ENCODE assay signal across 8 cellular contexts in the genomic region with DNA sequence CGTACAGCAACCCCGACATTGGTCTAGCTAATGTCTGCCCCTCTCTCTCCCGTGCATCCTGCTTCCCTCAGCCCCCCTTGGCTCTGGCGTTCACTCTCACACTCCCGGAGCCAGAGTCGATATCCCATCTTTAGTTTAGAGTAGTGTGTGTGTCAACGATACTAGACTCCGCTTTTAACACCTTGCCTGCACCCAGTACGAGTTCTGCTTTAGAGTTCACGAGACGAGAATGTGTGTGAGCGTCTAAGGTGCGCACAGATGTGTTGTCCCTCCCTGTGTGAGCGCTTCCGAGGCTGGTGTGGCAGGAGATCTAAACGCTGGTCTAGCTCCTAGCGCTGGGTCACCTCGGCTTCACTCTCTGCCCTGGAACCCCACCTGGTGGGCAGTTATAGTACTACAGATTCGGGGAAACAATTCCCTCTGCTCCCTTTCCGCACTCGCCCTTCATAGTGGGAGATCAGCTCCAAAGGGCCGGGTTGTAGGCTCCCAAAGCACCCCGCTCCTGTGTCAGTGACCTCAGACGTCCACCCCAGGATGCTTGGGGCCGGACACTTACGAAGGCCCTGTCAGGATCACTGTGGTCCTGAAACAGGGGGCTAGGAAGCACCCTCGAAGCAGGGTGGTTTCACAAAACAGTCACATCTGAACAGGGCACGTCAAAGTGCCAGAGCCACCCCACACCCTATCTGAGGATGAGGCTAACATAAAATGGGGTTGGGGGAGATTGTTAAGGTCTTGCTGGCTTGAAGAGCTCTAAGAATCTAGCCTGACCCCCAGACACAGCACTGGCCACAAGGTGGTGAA. TPM values are rescaled to one million over a fixed set of nuclear protein-coding genes. Genes with fewer than 3 reads are reported as not detected.
A peak's percentile ranks its signal among the peaks of the same experiment; 100 is the strongest.
DNase-seq lines count a peak whose midpoint lies in the region; ATAC-seq lines count a peak whose summit lies in the region.

No MANE protein-coding gene starts in this region.

- peaks cover 32% of the 10 kb centered on the region for H3K4me1 Mint-ChIP-seq in activated CD4-positive, alpha-beta memory T cell treated with anti-CD3 and anti-CD28 coated beads, Interleukin-2, amount 10 ng/mL, durations not matched to agents 7 days and 5 days
- H3K4me1 Mint-ChIP-seq in memory B cell: peaks cover 30% of the 10 kb centered on the region

- peaks cover 23% of the 10 kb centered on the region for H3K4me1 ChIP-seq in effector memory CD4-positive, alpha-beta T cell (ENCODE audit: control insufficient read depth, insufficient read depth, low read length, poor library complexity, severe bottlenecking)

- peak; percentile 2 to 35 for DNase-seq in AML-193 (lab: John Stamatoyannopoulos, UW)
- peak; percentile 66 for DNase-seq in NCI-H774 (lab: John Stamatoyannopoulos, UW)
- peak; percentile 60 for DNase-seq in activated CD4-positive, alpha-beta memory T cell treated with anti-CD3 and anti-CD28 coated beads, Interleukin-2, amount 10 ng/mL, durations not matched to agents 7 days and 5 days
- peak in 1 of 3 donors; percentile 22 for DNase-seq in effector memory CD4-positive, alpha-beta T cell
- peak; percentile 59 to 70 for DNase-seq in memory B cell (ENCODE audit: low spot score in 2 of 2)
- DNase-seq in stimulated activated CD8-positive, alpha-beta memory T cell treated with anti-CD3 and anti-CD28 coated beads, Interleukin-15, amount 100 ng/mL, for 1 hour (ENCODE audit: low read depth): peak; percentile 37

- peak overlapping the region; percentile 42 for H3K4me3 ChIP-seq in effector memory CD4-positive, alpha-beta T cell (ENCODE audit: insufficient read depth, low read depth, low read length, poor library complexity, severe bottlenecking)

- peak overlapping the region; percentile 49 for H3K27ac Mint-ChIP-seq in activated CD4-positive, alpha-beta memory T cell treated with anti-CD3 and anti-CD28 coated beads, Interleukin-2, amount 10 ng/mL, durations not matched to agents 7 days and 5 days
- peak overlapping the region; percentile 29 for H3K27ac Mint-ChIP-seq in memory B cell

- H3K9me3 Mint-ChIP-seq in activated CD4-positive, alpha-beta memory T cell treated with anti-CD3 and anti-CD28 coated beads, Interleukin-2, amount 10 ng/mL, durations not matched to agents 7 days and 5 days: no peaks in the 10 kb centered on the region
- peaks cover 5% of the 10 kb centered on the region for H3K9me3 Mint-ChIP-seq in memory B cell

- no peaks in the 10 kb centered on the region for H3K9me3 ChIP-seq in effector memory CD4-positive, alpha-beta T cell (ENCODE audit: control insufficient read depth, low read length)

- CTCF ChIA-PET in activated CD4-positive, alpha-beta memory T cell treated with anti-CD3 and anti-CD28 coated beads, Interleukin-2, amount 10 ng/mL, durations not matched to agents 7 days and 5 days (lab: Charles Lee): interaction anchor here (0.6 to 1.7 kb wide), 12 partner anchors 12 to 604 kb away, joined by 3 to 26 read pairs (median 3); no protein-coding TSS in a partner anchor

- POLR2A ChIA-PET in activated CD4-positive, alpha-beta memory T cell treated with anti-CD3 and anti-CD28 coated beads, Interleukin-2, amount 10 ng/mL, durations not matched to agents 7 days and 5 days (lab: Charles Lee): no interaction called here

- H3K27ac ChIP-seq in effector memory CD4-positive, alpha-beta T cell (ENCODE audit: insufficient read depth, low read length, poor library complexity, severe bottlenecking): no peak overlapping the region

- peaks cover 42% of the 10 kb centered on the region for H3K27me3 ChIP-seq in effector memory CD4-positive, alpha-beta T cell (replicated peaks; ENCODE audit: control insufficient read depth, insufficient read depth, low read length, poor library complexity, severe bottlenecking)

- no peaks in the 10 kb centered on the region for H3K36me3 ChIP-seq in effector memory CD4-positive, alpha-beta T cell (ENCODE audit: control insufficient read depth, insufficient read depth, low read length)

- H3K4me3 Mint-ChIP-seq in activated CD4-positive, alpha-beta memory T cell treated with anti-CD3 and anti-CD28 coated beads, Interleukin-2, amount 10 ng/mL, durations not matched to agents 7 days and 5 days: peak overlapping the region; percentile 58
- peak overlapping the region; percentile 81 for H3K4me3 Mint-ChIP-seq in memory B cell

- peaks cover 61% of the 10 kb centered on the region for H3K27me3 Mint-ChIP-seq in activated CD4-positive, alpha-beta memory T cell treated with anti-CD3 and anti-CD28 coated beads, Interleukin-2, amount 10 ng/mL, durations not matched to agents 7 days and 5 days
- peaks cover 34% of the 10 kb centered on the region for H3K27me3 Mint-ChIP-seq in memory B cell

- ATAC-seq in GM19043 (IDR thresholded peaks at IDR 0.05; ENCODE audit: low read depth, unreplicated experiment): peak; percentile 74
- ATAC-seq in HG03565 (IDR thresholded peaks at IDR 0.05; ENCODE audit: unreplicated experiment): peak; percentile 62
- ATAC-seq in memory B cell (ENCODE audit: low read depth): peak; percentile 72

- H3K36me3 Mint-ChIP-seq in activated CD4-positive, alpha-beta memory T cell treated with anti-CD3 and anti-CD28 coated beads, Interleukin-2, amount 10 ng/mL, durations not matched to agents 7 days and 5 days (ENCODE audit: low read depth): peaks cover 6% of the 10 kb centered on the region
- peaks cover 7% of the 10 kb centered on the region for H3K36me3 Mint-ChIP-seq in memory B cell

RNA-seq across cellular contexts. Expression of a gene that starts 2.7 kb away (rescaled TPM):
- total RNA-seq in activated CD4-positive, alpha-beta memory T cell treated with anti-CD3 and anti-CD28 coated beads, Interleukin-2, amount 10 ng/mL, durations not matched to agents 7 days and 5 days: not detected
